Comparison of ENCODE assay signal across 27 cellular contexts in genomic region chr7:37430126-37430525, GRCh38.
"Had no signal": no experiment of that assay in that cellular context is flagged by ENCODE, and none has a peak within 500 bp of the region (broad histone marks: within the 10 kb centered on the region; RNA-seq: fewer than 3 reads in every experiment).

No MANE protein-coding gene starts in this region.

- H3K4me3 ChIP-seq: adrenal gland, body of pancreas, gastroesophageal sphincter had no signal

- H3K4me1 ChIP-seq: adrenal gland, body of pancreas had no signal

- H3K27me3 ChIP-seq: adrenal gland, body of pancreas, gastroesophageal sphincter had no signal

- H3K9me3 ChIP-seq: adrenal gland, body of pancreas, gastroesophageal sphincter had no signal

- ATAC-seq: activated CD4-positive, CD25-positive, alpha-beta regulatory T cell treated with anti-CD3 and anti-CD28 coated beads, Interleukin-2, amount 50 U/mL, for 24 hours; activated CD8-positive, alpha-beta memory T cell treated with anti-CD3 and anti-CD28 coated beads, Interleukin-2, amount 10 ng/mL, durations not matched to agents 7 days and 5 days; activated CD8-positive, alpha-beta T cell treated with anti-CD3 and anti-CD28 coated beads, Interleukin-2, amount 10 ng/mL, durations not matched to agents 7 days and 5 days; activated naive CD8-positive, alpha-beta T cell treated with anti-CD3 and anti-CD28 coated beads, Interleukin-2, amount 50 U/mL, for 24 hours; body of pancreas; esophagus mucosa; gastroesophageal sphincter; T-helper 17 cell had no signal

- DNase-seq: activated B cell treated with CpG ODN at 0.5 μM for 24 hours; activated CD4-positive, alpha-beta memory T cell treated with anti-CD3 and anti-CD28 coated beads for 36 hours; activated CD4-positive, alpha-beta T cell treated with anti-CD3 and anti-CD28 coated beads for 48 hours; activated CD8-positive, alpha-beta memory T cell treated with anti-CD3 and anti-CD28 coated beads, Interleukin-2, amount 10 ng/mL, durations not matched to agents 7 days and 5 days; activated CD8-positive, alpha-beta memory T cell treated with anti-CD3 and anti-CD28 coated beads, Interleukin-2, amount 50 U/mL, for 4 hours; activated CD8-positive, alpha-beta T cell treated with anti-CD3 and anti-CD28 coated beads, Interleukin-2, amount 10 ng/mL, durations not matched to agents 7 days and 5 days; activated effector memory CD4-positive, alpha-beta T cell treated with anti-CD3 and anti-CD28 coated beads, Interleukin-2, amount 50 U/mL, for 16 hours; activated naive CD4-positive, alpha-beta T cell treated with anti-CD3 and anti-CD28 coated beads for 36 hours; activated naive CD8-positive, alpha-beta T cell treated with anti-CD3 and anti-CD28 coated beads for 36 hours; activated naive CD8-positive, alpha-beta T cell treated with anti-CD3 and anti-CD28 coated beads, Interleukin-2, amount 50 U/mL, for 24 hours; activated T-cell treated with anti-CD3 and anti-CD28 coated beads, Interleukin-2, amount 50 U/mL, for 1 hour; activated T-cell treated with anti-CD3 and anti-CD28 coated beads, Interleukin-2, amount 50 U/mL, for 48 hours; adrenal gland; amygdala; aorta; body of pancreas; caudate nucleus; cortex of kidney; effector CD8-positive, alpha-beta T cell; foreskin fibroblast; T-helper 1 cell; T-helper 17 cell; T1000; WERI-Rb-1 had no signal

- H3K36me3 ChIP-seq: adrenal gland, gastroesophageal sphincter, WERI-Rb-1 had no signal

- H3K27ac ChIP-seq: adrenal gland, body of pancreas, gastroesophageal sphincter, WERI-Rb-1 had no signal
